In the genomic region with DNA sequence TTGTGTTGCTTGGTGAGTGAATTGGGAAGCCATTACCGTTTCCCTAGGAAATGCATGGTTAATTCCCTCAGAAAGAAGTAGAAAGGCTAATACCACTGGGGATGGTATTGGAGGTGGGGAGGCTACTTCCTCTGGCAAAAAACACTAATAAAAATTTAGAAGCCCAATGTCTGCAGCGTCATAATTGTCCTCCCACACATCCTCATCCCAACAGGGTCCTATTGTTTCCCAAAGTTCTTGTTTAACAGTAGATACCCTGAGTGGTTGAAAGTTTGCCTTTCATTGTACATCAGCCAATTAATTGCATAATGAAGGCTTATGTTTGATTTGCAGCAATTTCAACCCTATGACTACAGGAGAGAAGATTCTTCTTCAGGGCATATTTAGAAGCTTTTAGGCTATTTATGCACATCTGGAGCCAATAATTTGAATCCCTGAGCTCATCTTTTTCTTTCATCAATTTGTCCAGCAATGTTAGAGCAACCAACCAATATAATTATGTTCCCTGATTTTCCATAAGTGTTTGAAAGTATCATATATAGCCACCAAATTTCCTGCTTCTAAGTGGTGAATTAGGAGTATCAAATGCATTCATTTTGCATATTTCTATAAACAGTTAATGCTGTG, we compare ENCODE assay signal across 28 cellular contexts.
"Had no signal": no experiment of that assay in that cellular context is flagged by ENCODE, and none has a peak within 500 bp of the region (broad histone marks: within the 10 kb centered on the region; RNA-seq: fewer than 3 reads in every experiment).

No MANE protein-coding gene starts in this region.

- FAIRE-seq: keratinocyte, pancreas had no signal

- H3K27ac ChIP-seq: left lung, lower lobe of right lung, pancreas, prostate gland, skin epidermis, stomach, testis, thyroid gland, transverse colon, upper lobe of left lung had no signal

- DNase-seq: hippocampal formation; kidney glomerular epithelial cell; left colon; left lung; lower lobe of right lung; mammary epithelial cell; mesenchymal stem cell; naive thymus-derived CD8-positive, alpha-beta T cell; nucleus accumbens; pancreas; posterior cingulate gyrus; retina; right cardiac atrium; stimulated activated CD4-positive, alpha-beta T cell treated with anti-CD3 and anti-CD28 coated beads, Interleukin-12 subunit alpha, Interleukin-12 subunit beta, amount 100 ng/mL, for 4 hours; stimulated activated CD4-positive, alpha-beta T cell treated with anti-CD3 and anti-CD28 coated beads, Interleukin-15, amount 100 ng/mL, for 24 hours; stimulated activated CD4-positive, alpha-beta T cell treated with anti-CD3 and anti-CD28 coated beads, Interleukin-2, amount 100 ng/mL, for 24 hours; stimulated activated CD4-positive, alpha-beta T cell treated with anti-CD3 and anti-CD28 coated beads, Interleukin-4, amount 100 ng/mL, for 1 hour; stimulated activated naive B cell treated with anti-CD40 and anti-IgM and Interleukin-4, amounts not matched to agents 10 μg/mL and 1 μg/mL and 100 μg/mL, for 72 hours; stimulated activated naive CD8-positive, alpha-beta T cell treated with anti-CD3 and anti-CD28 coated beads, Interleukin-15, Interleukin-2, amounts not matched to agents 100 U/mL and 50 U/mL, for 24 hours; stomach; testis; thyroid gland; transverse colon; upper lobe of left lung had no signal

- H3K4me1 ChIP-seq: left lung, lower lobe of right lung, pancreas, prostate gland, stomach, testis, transverse colon, upper lobe of left lung had no signal

- H3K27me3 ChIP-seq: left lung, pancreas, stomach, testis, thyroid gland, transverse colon, upper lobe of left lung had no signal

- H3K36me3 ChIP-seq: left lung, lower lobe of right lung, pancreas, prostate gland, stomach, thyroid gland, transverse colon, upper lobe of left lung had no signal

- H3K9me3 ChIP-seq: left lung, lower lobe of right lung, pancreas, prostate gland, testis, thyroid gland, transverse colon, upper lobe of left lung had no signal

- ATAC-seq: left colon; left lung; lower lobe of right lung; naive thymus-derived CD8-positive, alpha-beta T cell; pancreas; right cardiac atrium; sciatic nerve; stimulated activated naive B cell treated with anti-CD40 and anti-IgM and Interleukin-4, amounts not matched to agents 10 μg/mL and 1 μg/mL and 100 μg/mL, for 72 hours; stimulated activated naive CD8-positive, alpha-beta T cell treated with anti-CD3 and anti-CD28 coated beads, Interleukin-15, Interleukin-2, amounts not matched to agents 100 U/mL and 50 U/mL, for 24 hours had no signal

- H3K4me3 ChIP-seq: left lung, lower lobe of right lung, pancreas, prostate gland, skin epidermis, stomach, testis, thyroid gland, transverse colon, upper lobe of left lung had no signal
